In genomic region chr2:220057922-220058321, GRCh38 we compare ENCODE assay signal across 15 cellular contexts.
A peak's percentile ranks its signal among the peaks of the same experiment; 100 is the strongest.
DNase-seq lines count a peak whose midpoint lies in the region; ATAC-seq and TF ChIP-seq lines count a peak whose summit lies in the region.
"Had no signal": no experiment of that assay in that cellular context is flagged by ENCODE, and none has a peak within 500 bp of the region (broad histone marks: within the 10 kb centered on the region; RNA-seq: fewer than 3 reads in every experiment).

No MANE protein-coding gene starts in this region.

- no peaks in the 10 kb centered on the region for H3K36me3 ChIP-seq in SJCRH30
- H3K36me3 ChIP-seq: BLaER1 had no signal

- no peak overlapping the region for H3K27ac Mint-ChIP-seq in activated CD4-positive, alpha-beta T cell treated with anti-CD3 and anti-CD28 coated beads, Interleukin-2, amount 10 ng/mL, durations not matched to agents 24 days and 14 days
- H3K27ac Mint-ChIP-seq: CD8-positive, alpha-beta memory T cell had no signal

- no peak for TF ChIP-seq CTCF in epithelial cell of proximal tubule (conservative IDR thresholded peaks at IDR 0.05; ENCODE audit: low read depth, low read length)

- DNase-seq in HK-2 (ENCODE audit: unreplicated experiment): peak; percentile 30
- DNase-seq in epithelial cell of proximal tubule (ENCODE audit: low read depth): peak; percentile 16
- peak; percentile 66 for DNase-seq in kidney tubule cell (ENCODE audit: low spot score)
- no peak for DNase-seq in SJCRH30
- DNase-seq in OCI-M2 (lab: John Stamatoyannopoulos, UW; ENCODE audit: unreplicated experiment): no peak
- DNase-seq in activated CD4-positive, alpha-beta T cell treated with anti-CD3 and anti-CD28 coated beads, Interleukin-2, amount 10 ng/mL, durations not matched to agents 24 days and 14 days: no peak
- DNase-seq: AML-193; Caco-2; CD8-positive, alpha-beta memory T cell; DMS53; GM23248; H7; IMR-90 had no signal

- H3K9me3 Mint-ChIP-seq in activated CD4-positive, alpha-beta T cell treated with anti-CD3 and anti-CD28 coated beads, Interleukin-2, amount 10 ng/mL, durations not matched to agents 24 days and 14 days: no peaks in the 10 kb centered on the region

- H3K27me3 Mint-ChIP-seq in activated CD4-positive, alpha-beta T cell treated with anti-CD3 and anti-CD28 coated beads, Interleukin-2, amount 10 ng/mL, durations not matched to agents 24 days and 14 days: no peaks in the 10 kb centered on the region

- no peaks in the 10 kb centered on the region for H3K4me1 ChIP-seq in SJCRH30
- H3K4me1 ChIP-seq: BLaER1, Caco-2 had no signal

- H3K4me1 Mint-ChIP-seq in activated CD4-positive, alpha-beta T cell treated with anti-CD3 and anti-CD28 coated beads, Interleukin-2, amount 10 ng/mL, durations not matched to agents 24 days and 14 days: no peaks in the 10 kb centered on the region
- H3K4me1 Mint-ChIP-seq: CD8-positive, alpha-beta memory T cell had no signal

- no peak overlapping the region for H3K4me3 Mint-ChIP-seq in activated CD4-positive, alpha-beta T cell treated with anti-CD3 and anti-CD28 coated beads, Interleukin-2, amount 10 ng/mL, durations not matched to agents 24 days and 14 days
- H3K4me3 Mint-ChIP-seq: CD8-positive, alpha-beta memory T cell had no signal

- H3K4me3 ChIP-seq in epithelial cell of proximal tubule (ENCODE audit: low read depth, low read length) (no peak overlapping the region), SJCRH30 (no peak overlapping the region)
- H3K4me3 ChIP-seq: BLaER1, GM23248 had no signal

- no peak for ATAC-seq in GM19452 (IDR thresholded peaks at IDR 0.05; ENCODE audit: unreplicated experiment)

- intact Hi-C loops in activated CD4-positive, alpha-beta T cell treated with anti-CD3 and anti-CD28 coated beads, Interleukin-2, amount 10 ng/mL, durations not matched to agents 24 days and 14 days (cut with micrococcal nuclease): no loop called here

- H3K27me3 ChIP-seq in SJCRH30: no peaks in the 10 kb centered on the region
- H3K27me3 ChIP-seq: BLaER1 had no signal

- no peak overlapping the region for H3K27ac ChIP-seq in SJCRH30
- H3K27ac ChIP-seq: BLaER1, GM23248 had no signal

- H3K36me3 Mint-ChIP-seq in activated CD4-positive, alpha-beta T cell treated with anti-CD3 and anti-CD28 coated beads, Interleukin-2, amount 10 ng/mL, durations not matched to agents 24 days and 14 days (ENCODE audit: low read depth): no peaks in the 10 kb centered on the region
- H3K36me3 Mint-ChIP-seq: CD8-positive, alpha-beta memory T cell had no signal

- H3K9me3 ChIP-seq in SJCRH30 (replicated peaks): no peaks in the 10 kb centered on the region
- H3K9me3 ChIP-seq: Caco-2 had no signal

Comparison
In these comparisons a context has a peak if more than half of its experiments do, and no peak if none do; other contexts are left out.
1. DNase-seq: peak in HK-2 (single experiment), epithelial cell of proximal tubule (single experiment) and kidney tubule cell (single experiment); none in SJCRH30 (0 of 2), OCI-M2 (single experiment) and activated CD4-positive, alpha-beta T cell treated with anti-CD3 and anti-CD28 coated beads, Interleukin-2, amount 10 ng/mL, durations not matched to agents 24 days and 14 days (single experiment).